ENCODE assay signal across 8 cellular contexts in the genomic region with DNA sequence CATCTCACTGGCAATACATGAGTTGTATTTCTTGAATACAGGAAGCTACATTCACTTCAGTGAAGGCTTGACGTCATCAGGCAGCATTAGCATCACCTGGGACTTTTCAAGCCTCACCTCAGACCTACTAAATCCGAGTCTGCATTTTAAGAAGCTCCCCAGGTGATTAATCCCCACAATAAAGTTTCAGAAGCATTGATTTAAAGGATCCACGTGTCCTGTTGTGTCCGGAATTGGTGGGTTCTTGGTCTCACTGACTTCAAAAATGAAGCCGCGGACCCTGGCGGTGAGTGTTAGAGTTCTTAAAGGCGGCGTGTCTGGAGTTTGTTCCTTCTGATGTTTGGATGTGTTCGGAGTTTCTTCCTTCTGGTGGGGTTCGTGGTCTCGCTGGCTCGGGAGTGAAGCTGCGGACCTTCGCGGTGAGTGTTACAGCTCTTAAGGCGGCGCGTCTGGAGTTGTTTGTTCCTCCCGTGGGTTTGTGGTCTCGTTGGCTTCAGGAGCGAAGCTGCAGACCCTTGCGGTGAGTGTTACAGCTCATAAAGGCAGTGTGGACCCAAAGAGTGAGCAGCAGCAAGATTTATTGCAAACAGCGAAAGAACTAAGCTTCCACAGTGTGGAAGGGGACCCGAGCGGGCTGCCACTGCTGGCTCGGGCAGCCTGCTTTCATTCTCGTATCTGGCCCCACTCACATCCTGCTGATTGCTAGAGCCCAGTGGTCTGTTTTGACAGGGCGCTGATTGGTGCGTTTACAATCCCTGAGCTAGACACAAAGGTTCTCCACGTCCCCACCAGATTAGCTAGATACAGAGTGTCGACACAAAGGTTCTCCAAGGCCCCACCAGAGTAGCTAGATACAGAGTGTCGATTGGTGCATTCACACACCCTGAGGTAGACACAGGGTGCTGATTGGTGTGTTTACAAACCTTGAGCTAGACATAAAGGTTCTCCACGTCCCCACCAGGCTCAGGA.
DNase-seq lines count a peak whose midpoint lies in the region; ATAC-seq and TF ChIP-seq lines count a peak whose summit lies in the region.
"Not testable (repeated sequence)": the region's sequence is repeated elsewhere in the genome, so short reads cannot be mapped to it uniquely, and the experiment has no call there.

No MANE protein-coding gene starts in this region.

- POLR2A ChIA-PET in activated CD4-positive, alpha-beta memory T cell treated with anti-CD3 and anti-CD28 coated beads for 36 hours (lab: Charles Lee): interaction anchor here (0.6 to 1.9 kb wide), 7 partner anchors 10 to 317 kb away, joined by 3 to 6 read pairs (median 3); no protein-coding TSS in a partner anchor
- POLR2A ChIA-PET in naive thymus-derived CD4-positive, alpha-beta T cell (lab: Charles Lee): interaction anchor here (0.8 to 1.7 kb wide), 9 partner anchors 9 to 289 kb away, joined by 3 to 5 read pairs (median 4); no protein-coding TSS in a partner anchor

- not testable (repeated sequence) for H3F3A ChIP-seq in DOHH2 (ENCODE audit: control insufficient read depth, insufficient read depth)

- H3K27ac Mint-ChIP-seq in activated CD4-positive, alpha-beta memory T cell treated with anti-CD3 and anti-CD28 coated beads for 36 hours: peak overlapping the region; percentile 71
- peak overlapping the region; percentile 86 to 99 (median 98) for H3K27ac Mint-ChIP-seq in naive thymus-derived CD4-positive, alpha-beta T cell

- H4K20me1 ChIP-seq in DOHH2 (ENCODE audit: control insufficient read depth, insufficient read depth, low read depth, low read length): not testable (repeated sequence)

- intact Hi-C loops in activated CD4-positive, alpha-beta memory T cell treated with anti-CD3 and anti-CD28 coated beads for 36 hours (cut with micrococcal nuclease): loop anchor here (1.0 to 10.0 kb wide), 7 partner anchors 46 to 578 kb away; a partner anchor contains a TSS
- intact Hi-C loops in naive thymus-derived CD4-positive, alpha-beta T cell (cut with micrococcal nuclease): loop anchor here (1.0 to 10.0 kb wide), 11 partner anchors 9 to 848 kb away; a partner anchor contains a TSS

- not testable (repeated sequence) for H3K9me3 ChIP-seq in DOHH2 (ENCODE audit: control insufficient read depth, insufficient read depth, low read length); naive thymus-derived CD4-positive, alpha-beta T cell (ENCODE audit: control insufficient read depth in 2 of 3, low read length in 3 of 3)

- H3K4me1 ChIP-seq in DOHH2 (ENCODE audit: control insufficient read depth, low read length): peaks cover 26% of the 10 kb centered on the region
- H3K4me1 ChIP-seq in naive thymus-derived CD4-positive, alpha-beta T cell (ENCODE audit: control insufficient read depth in 2 of 2, insufficient read depth in 2 of 2, low read length in 2 of 2): not testable (repeated sequence)

- not testable (repeated sequence) for H3K27me3 Mint-ChIP-seq in activated CD4-positive, alpha-beta memory T cell treated with anti-CD3 and anti-CD28 coated beads for 36 hours; naive thymus-derived CD4-positive, alpha-beta T cell

- DNase-seq in KBM-7: peak; percentile 43
- DNase-seq in activated CD4-positive, alpha-beta memory T cell treated with anti-CD3 and anti-CD28 coated beads for 36 hours: peak; percentile 79
- peak; percentile 1 for DNase-seq in activated naive CD8-positive, alpha-beta T cell treated with anti-CD3 and anti-CD28 coated beads, Interleukin-2, amount 50 U/mL, for 16 hours (ENCODE audit: low read depth, low spot score)
- peak in 8 of 9 donors; percentile 36 to 90 (median 83) for DNase-seq in naive thymus-derived CD4-positive, alpha-beta T cell
- peak; percentile 55 for DNase-seq in stimulated activated CD8-positive, alpha-beta memory T cell treated with anti-CD3 and anti-CD28 coated beads, Interleukin-4, amount 100 ng/mL, for 48 hours

- H3K4me2 ChIP-seq in DOHH2 (ENCODE audit: low read length): peak overlapping the region; percentile 88

- peak overlapping the region; percentile 74 for H3K4me3 ChIP-seq in DOHH2 (ENCODE audit: low read length)
- peak overlapping the region; percentile 85 for H3K4me3 ChIP-seq in naive thymus-derived CD4-positive, alpha-beta T cell (ENCODE audit: low read length)

- H3K36me3 Mint-ChIP-seq in activated CD4-positive, alpha-beta memory T cell treated with anti-CD3 and anti-CD28 coated beads for 36 hours; naive thymus-derived CD4-positive, alpha-beta T cell: not testable (repeated sequence)

- peaks cover 15% of the 10 kb centered on the region for H3K4me1 Mint-ChIP-seq in activated CD4-positive, alpha-beta memory T cell treated with anti-CD3 and anti-CD28 coated beads for 36 hours (ENCODE audit: low read depth)
- peaks cover 4 to 19% (median 11%) of the 10 kb centered on the region in 7 donors for H3K4me1 Mint-ChIP-seq in naive thymus-derived CD4-positive, alpha-beta T cell

- not testable (repeated sequence) for H3K9me3 Mint-ChIP-seq in activated CD4-positive, alpha-beta memory T cell treated with anti-CD3 and anti-CD28 coated beads for 36 hours; naive thymus-derived CD4-positive, alpha-beta T cell

- in situ Hi-C loops in KBM-7 (cut with MboI; ENCODE audit: low pct_unique_long_range_greater_than_20kb, low sequenced_read_pairs): not testable (repeated sequence)

- H3K79me2 ChIP-seq in DOHH2 (ENCODE audit: control insufficient read depth, low read length): not testable (repeated sequence)

- ATAC-seq in GM19438 (IDR thresholded peaks at IDR 0.05; ENCODE audit: low read depth, unreplicated experiment): peak; percentile 51
- peak; percentile 64 for ATAC-seq in HG02884 (IDR thresholded peaks at IDR 0.05; ENCODE audit: unreplicated experiment)
- peak; percentile 98 for ATAC-seq in naive thymus-derived CD4-positive, alpha-beta T cell

- H3K4me3 Mint-ChIP-seq in activated CD4-positive, alpha-beta memory T cell treated with anti-CD3 and anti-CD28 coated beads for 36 hours: peak overlapping the region; percentile 71
- H3K4me3 Mint-ChIP-seq in naive thymus-derived CD4-positive, alpha-beta T cell: peak overlapping the region; percentile 95 to 100 (median 97)

- not testable (repeated sequence) for H3K27ac ChIP-seq in DOHH2 (ENCODE audit: low read depth, low read length)
- H3K27ac ChIP-seq in naive thymus-derived CD4-positive, alpha-beta T cell (ENCODE audit: low read depth, low read length): peak overlapping the region; percentile 85

- H3K36me3 ChIP-seq in DOHH2 (ENCODE audit: control insufficient read depth, low read length); naive thymus-derived CD4-positive, alpha-beta T cell (ENCODE audit: control insufficient read depth in 2 of 3, insufficient read depth in 3 of 3, low read length in 3 of 3): not testable (repeated sequence)

- not testable (repeated sequence) for TF ChIP-seq CTCF in DOHH2 (IDR thresholded peaks at IDR 0.05; ENCODE audit: low read depth, low read length, poor library complexity, severe bottlenecking)

- H3K27me3 ChIP-seq in DOHH2 (ENCODE audit: control insufficient read depth, low read length); naive thymus-derived CD4-positive, alpha-beta T cell (ENCODE audit: control insufficient read depth in 2 of 2, insufficient read depth in 2 of 2, low read length in 2 of 2): not testable (repeated sequence)

- CTCF ChIA-PET in activated CD4-positive, alpha-beta memory T cell treated with anti-CD3 and anti-CD28 coated beads for 36 hours (lab: Charles Lee): interaction anchor here (0.6 to 2.2 kb wide), 15 partner anchors 9 to 309 kb away, joined by 3 to 10 read pairs (median 5); a partner anchor contains a TSS
- CTCF ChIA-PET in naive thymus-derived CD4-positive, alpha-beta T cell (lab: Charles Lee): interaction anchor here (0.7 to 3.2 kb wide), 11 partner anchors 9 to 308 kb away, joined by 3 to 16 read pairs (median 4); no protein-coding TSS in a partner anchor

- not testable (repeated sequence) for H3K9me2 ChIP-seq in DOHH2 (replicated peaks; ENCODE audit: control insufficient read depth, low read length)

Comparison
In these comparisons a context has a peak if more than half of its experiments do, and no peak if none do; other contexts are left out.
1. DNase-seq: peak in every context shown above with its lines; median percentile 83 in naive thymus-derived CD4-positive, alpha-beta T cell; 79 in activated CD4-positive, alpha-beta memory T cell treated with anti-CD3 and anti-CD28 coated beads for 36 hours; 55 in stimulated activated CD8-positive, alpha-beta memory T cell treated with anti-CD3 and anti-CD28 coated beads, Interleukin-4, amount 100 ng/mL, for 48 hours; 43 in KBM-7; 1 in activated naive CD8-positive, alpha-beta T cell treated with anti-CD3 and anti-CD28 coated beads, Interleukin-2, amount 50 U/mL, for 16 hours.